Comparison of ENCODE assay signal across 32 cellular contexts in the genomic region with DNA sequence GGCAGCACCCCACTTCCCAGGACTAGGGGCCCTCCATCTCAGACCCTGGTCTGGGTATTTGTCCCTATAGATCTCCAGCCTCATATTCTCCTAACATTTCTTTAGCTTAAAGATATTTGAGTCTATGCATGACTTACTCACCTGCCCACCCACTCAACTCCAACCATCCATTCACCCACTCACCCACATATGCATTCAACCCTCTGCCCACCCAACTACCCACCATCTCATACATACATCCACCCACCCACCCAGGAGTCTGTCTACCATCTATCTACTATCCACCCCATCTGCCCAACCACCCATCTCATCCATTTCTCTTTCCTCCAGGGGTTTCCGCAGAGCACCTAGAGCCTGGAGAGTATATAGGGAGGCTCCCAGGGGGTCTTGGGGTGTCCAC. TPM values are rescaled to one million over a fixed set of nuclear protein-coding genes. Genes with fewer than 3 reads are reported as not detected.
"Had no signal": no experiment of that assay in that cellular context is flagged by ENCODE, and none has a peak within 500 bp of the region (broad histone marks: within the 10 kb centered on the region; RNA-seq: fewer than 3 reads in every experiment).

No MANE protein-coding gene starts in this region.

- H3K4me3 Mint-ChIP-seq: stimulated activated effector memory CD8-positive, alpha-beta T cell treated with anti-CD3 and anti-CD28 coated beads, Interleukin-12 subunit alpha, Interleukin-12 subunit beta, amount 100 ng/mL, for 72 hours; stimulated activated memory B cell treated with anti-CD40 and anti-IgM and Interleukin-4, amounts not matched to agents 10 μg/mL and 1 μg/mL and 100 μg/mL, for 72 hours; stimulated activated naive B cell treated with anti-CD40 and anti-IgM and Interleukin-4, amounts not matched to agents 10 μg/mL and 1 μg/mL and 100 μg/mL, for 72 hours; stimulated activated naive CD8-positive, alpha-beta T cell treated with anti-CD3 and anti-CD28 coated beads, Interleukin-15, amount 100 ng/mL, for 72 hours; stimulated activated naive CD8-positive, alpha-beta T cell treated with anti-CD3 and anti-CD28 coated beads, Interleukin-15, Interleukin-2, amounts not matched to agents 100 ng/mL and 50 ng/mL, for 24 hours; type B pancreatic cell had no signal

- H3K27me3 Mint-ChIP-seq: stimulated activated naive CD8-positive, alpha-beta T cell treated with anti-CD3 and anti-CD28 coated beads, Interleukin-15, Interleukin-2, amounts not matched to agents 100 ng/mL and 50 ng/mL, for 24 hours had no signal

- H3K27ac Mint-ChIP-seq: stimulated activated memory B cell treated with anti-CD40 and anti-IgM and Interleukin-4, amounts not matched to agents 10 μg/mL and 1 μg/mL and 100 μg/mL, for 72 hours; stimulated activated naive B cell treated with anti-CD40 and anti-IgM and Interleukin-4, amounts not matched to agents 10 μg/mL and 1 μg/mL and 100 μg/mL, for 72 hours; stimulated activated naive CD8-positive, alpha-beta T cell treated with anti-CD3 and anti-CD28 coated beads, Interleukin-15, amount 100 ng/mL, for 72 hours; stimulated activated naive CD8-positive, alpha-beta T cell treated with anti-CD3 and anti-CD28 coated beads, Interleukin-15, Interleukin-2, amounts not matched to agents 100 ng/mL and 50 ng/mL, for 24 hours; type B pancreatic cell had no signal

- H3K27ac ChIP-seq: stomach, suprapubic skin, testis, thoracic aorta, thyroid gland, tibial artery, tibial nerve, transverse colon, upper lobe of left lung, upper lobe of right lung, uterus, vagina had no signal

- DNase-seq: stimulated activated CD4-positive, alpha-beta T cell treated with anti-CD3 and anti-CD28 coated beads, Interleukin-2, amount 100 ng/mL, for 48 hours; stimulated activated CD4-positive, alpha-beta T cell treated with anti-CD3 and anti-CD28 coated beads, Interleukin-4, amount 100 ng/mL, for 1 hour; stimulated activated CD4-positive, alpha-beta T cell treated with anti-CD3 and anti-CD28 coated beads, Interleukin-4, amount 100 ng/mL, for 24 hours; stimulated activated CD4-positive, alpha-beta T cell treated with anti-CD3 and anti-CD28 coated beads, Interleukin-4, amount 100 ng/mL, for 4 hours; stimulated activated CD8-positive, alpha-beta memory T cell treated with anti-CD3 and anti-CD28 coated beads, Interleukin-4, amount 100 ng/mL, for 48 hours; stimulated activated naive B cell treated with anti-CD40 and anti-IgM and Interleukin-4, amounts not matched to agents 10 μg/mL and 1 μg/mL and 100 μg/mL, for 72 hours; stimulated activated naive CD4-positive, alpha-beta T cell; stimulated activated naive CD4-positive, alpha-beta T cell treated with Interleukin-2 at 50 U/mL for 16 hours; stimulated activated naive CD8-positive, alpha-beta T cell treated with anti-CD3 and anti-CD28 coated beads, Interleukin-15, amount 100 ng/mL, for 72 hours; stimulated activated naive CD8-positive, alpha-beta T cell treated with anti-CD3 and anti-CD28 coated beads, Interleukin-15, Interleukin-2, amounts not matched to agents 100 U/mL and 50 U/mL, for 24 hours; stomach; substantia nigra; testis; thyroid gland; tibial artery; transverse colon; trophoblast cell; upper lobe of left lung; upper lobe of right lung; uterus had no signal

- H3K9me3 Mint-ChIP-seq: stimulated activated effector memory CD8-positive, alpha-beta T cell treated with anti-CD3 and anti-CD28 coated beads, Interleukin-12 subunit alpha, Interleukin-12 subunit beta, amount 100 ng/mL, for 72 hours; stimulated activated memory B cell treated with anti-CD40 and anti-IgM and Interleukin-4, amounts not matched to agents 10 μg/mL and 1 μg/mL and 100 μg/mL, for 72 hours; stimulated activated naive B cell treated with anti-CD40 and anti-IgM and Interleukin-4, amounts not matched to agents 10 μg/mL and 1 μg/mL and 100 μg/mL, for 72 hours; stimulated activated naive CD8-positive, alpha-beta T cell treated with anti-CD3 and anti-CD28 coated beads, Interleukin-15, amount 100 ng/mL, for 72 hours; stimulated activated naive CD8-positive, alpha-beta T cell treated with anti-CD3 and anti-CD28 coated beads, Interleukin-15, Interleukin-2, amounts not matched to agents 100 ng/mL and 50 ng/mL, for 24 hours; type B pancreatic cell had no signal

- H3K36me3 Mint-ChIP-seq: stimulated activated memory B cell treated with anti-CD40 and anti-IgM and Interleukin-4, amounts not matched to agents 10 μg/mL and 1 μg/mL and 100 μg/mL, for 72 hours; stimulated activated naive B cell treated with anti-CD40 and anti-IgM and Interleukin-4, amounts not matched to agents 10 μg/mL and 1 μg/mL and 100 μg/mL, for 72 hours; type B pancreatic cell had no signal

- H3K27me3 ChIP-seq: testis, thyroid gland, tibial nerve, transverse colon, upper lobe of left lung, upper lobe of right lung, uterus, vagina had no signal

- H3K4me1 Mint-ChIP-seq: stimulated activated effector memory CD8-positive, alpha-beta T cell treated with anti-CD3 and anti-CD28 coated beads, Interleukin-12 subunit alpha, Interleukin-12 subunit beta, amount 100 ng/mL, for 72 hours; stimulated activated memory B cell treated with anti-CD40 and anti-IgM and Interleukin-4, amounts not matched to agents 10 μg/mL and 1 μg/mL and 100 μg/mL, for 72 hours; stimulated activated naive CD8-positive, alpha-beta T cell treated with anti-CD3 and anti-CD28 coated beads, Interleukin-15, amount 100 ng/mL, for 72 hours had no signal

- H3K9me3 ChIP-seq: stomach, suprapubic skin, testis, thoracic aorta, thyroid gland, tibial artery, tibial nerve, transverse colon, upper lobe of left lung, upper lobe of right lung, uterus, vagina had no signal

- H3K4me1 ChIP-seq: stomach, suprapubic skin, testis, thyroid gland, tibial artery, tibial nerve, transverse colon, upper lobe of left lung, upper lobe of right lung, uterus, vagina had no signal

- H3K4me3 ChIP-seq: stomach, suprapubic skin, testis, thoracic aorta, thyroid gland, tibial artery, tibial nerve, transverse colon, upper lobe of left lung, upper lobe of right lung, uterus, vagina had no signal

- H3K36me3 ChIP-seq: stomach, suprapubic skin, thoracic aorta, thyroid gland, tibial artery, tibial nerve, transverse colon, upper lobe of left lung, upper lobe of right lung, uterus, vagina had no signal

RNA-seq across cellular contexts. Expression of a gene that starts 52.8 kb away (rescaled TPM):
- total RNA-seq: stomach, subcutaneous adipose tissue, temporal lobe, thoracic aorta, thyroid gland, tibial nerve, transverse colon, upper lobe of left lung, upper lobe of right lung, ureter, urinary bladder had no signal
